Comparison of ENCODE assay signal across 7 cellular contexts in genomic region chr11:19714093-19714386, GRCh38. TPM values are rescaled to one million over a fixed set of nuclear protein-coding genes. Genes with fewer than 3 reads are reported as not detected.
DNase-seq lines count a peak whose midpoint lies in the region; ATAC-seq lines count a peak whose summit lies in the region.

No MANE protein-coding gene starts in this region.

- H3K9me3 ChIP-seq in stomach smooth muscle (ENCODE audit: control insufficient read depth in 2 of 2, low read length in 2 of 2), result no peaks in the 10 kb centered on the region

- H3K4me1 ChIP-seq in stomach smooth muscle (ENCODE audit: control insufficient read depth, insufficient read depth, low read length), result peaks cover 64% of the 10 kb centered on the region

- peak overlapping the region; percentile 92 for H3K27ac ChIP-seq in stomach smooth muscle (ENCODE audit: low read length)

- H3K9me3 Mint-ChIP-seq in activated T-cell treated with anti-CD3 and anti-CD28 coated beads, Interleukin-2, amount 50 U/mL, for 72 hours, result no peaks in the 10 kb centered on the region

- no peak for ATAC-seq in activated T-cell treated with anti-CD3 and anti-CD28 coated beads, Interleukin-2, amount 50 U/mL, for 72 hours (replicated peaks in 1 of 2)

- H3K36me3 Mint-ChIP-seq in activated T-cell treated with anti-CD3 and anti-CD28 coated beads, Interleukin-2, amount 50 U/mL, for 72 hours (ENCODE audit: insufficient read depth in 2 of 2), result no peaks in the 10 kb centered on the region

- H3K27ac Mint-ChIP-seq in activated T-cell treated with anti-CD3 and anti-CD28 coated beads, Interleukin-2, amount 50 U/mL, for 72 hours, result no peak overlapping the region

- peak overlapping the region; percentile 31 for H3K4me3 ChIP-seq in iPS-11a (ENCODE audit: low read depth, low read length)
- H3K4me3 ChIP-seq in stomach smooth muscle (ENCODE audit: low read length in 2 of 2), result peak overlapping the region; percentile 91 to 98

- peak overlapping the region; percentile 84 to 96 for H3K4me3 Mint-ChIP-seq in activated T-cell treated with anti-CD3 and anti-CD28 coated beads, Interleukin-2, amount 50 U/mL, for 72 hours

- peak overlapping the region; percentile 93 to 97 for H3K9ac ChIP-seq in stomach smooth muscle (ENCODE audit: low read length in 2 of 2)

- peaks cover 58% of the 10 kb centered on the region for H3K27me3 Mint-ChIP-seq in activated T-cell treated with anti-CD3 and anti-CD28 coated beads, Interleukin-2, amount 50 U/mL, for 72 hours (ENCODE audit: low read depth)

- no peaks in the 10 kb centered on the region for H3K36me3 ChIP-seq in stomach smooth muscle (ENCODE audit: control insufficient read depth in 2 of 2, insufficient read depth in 2 of 2, low read length in 2 of 2)

- peaks cover 0 to 2% of the 10 kb centered on the region in 2 donors for H3K27me3 ChIP-seq in stomach smooth muscle (ENCODE audit: control insufficient read depth in 1 of 2, insufficient read depth in 2 of 2, low read length in 2 of 2)

- peaks cover 19% of the 10 kb centered on the region for H3K4me1 Mint-ChIP-seq in activated T-cell treated with anti-CD3 and anti-CD28 coated beads, Interleukin-2, amount 50 U/mL, for 72 hours (ENCODE audit: low read depth)

- DNase-seq in HK-2 (ENCODE audit: unreplicated experiment) (peak; percentile 45), NCI-H2196 treated with DMSO at 0.1 percent for 48 hours (lab: John Stamatoyannopoulos, UW; ENCODE audit: unreplicated experiment) (no peak), hepatic stellate cell (ENCODE audit: low spot score) (no peak), pons (ENCODE audit: low spot score) (no peak)
- DNase-seq in activated T-cell treated with anti-CD3 and anti-CD28 coated beads, Interleukin-2, amount 50 U/mL, for 72 hours, result peak in 1 of 2 donors; percentile 10

RNA-seq across cellular contexts. Expression of gene NAV2, which starts 1.4 kb away (rescaled TPM):
- 1 to 10 TPM; 1.8 to 2.0 TPM for total RNA-seq in activated T-cell treated with anti-CD3 and anti-CD28 coated beads, Interleukin-2, amount 50 U/mL, for 72 hours
